ENCODE assay signal across 21 cellular contexts in genomic region chr16:86461037-86461436, GRCh38. TPM values are rescaled to one million over a fixed set of nuclear protein-coding genes. Genes with fewer than 3 reads are reported as not detected.
DNase-seq lines count a peak whose midpoint lies in the region; ATAC-seq, FAIRE-seq and TF ChIP-seq lines count a peak whose summit lies in the region.
"Had no signal": no experiment of that assay in that cellular context is flagged by ENCODE, and none has a peak within 500 bp of the region (broad histone marks: within the 10 kb centered on the region; RNA-seq: fewer than 3 reads in every experiment).

No MANE protein-coding gene starts in this region.

- H4K20me1 ChIP-seq in HepG2 (ENCODE audit: insufficient read depth, low read length), result no peaks in the 10 kb centered on the region

- no peak overlapping the region for H3K27ac ChIP-seq in HepG2 (ENCODE audit: extremely low read length, insufficient read depth, low read length)
- H3K27ac ChIP-seq in right lobe of liver, result no peak overlapping the region
- H3K27ac ChIP-seq in muscle layer of colon (ENCODE audit: low read depth, low read length), result peak overlapping the region; percentile 90
- peak overlapping the region in 4 of 5 donors; percentile 73 to 88 (median 78) for H3K27ac ChIP-seq in stomach
- no peak overlapping the region for H3K27ac ChIP-seq in kidney (ENCODE audit: low read depth in 2 of 2, low read length in 2 of 2)
- H3K27ac ChIP-seq: 22Rv1, A549, C4-2B had no signal

- no peak for ATAC-seq in HepG2
- ATAC-seq in right lobe of liver, result no peak
- ATAC-seq: A549 had no signal

- DNase-seq in HepG2 (ENCODE audit: low spot score) (no peak), right lobe of liver (no peak), stomach (no peak), NCI-H69 (lab: John Stamatoyannopoulos, UW) (no peak), COLO668 (lab: John Stamatoyannopoulos, UW; ENCODE audit: unreplicated experiment) (no peak), kidney (no peak)
- DNase-seq: AML-193; CD4-positive, alpha-beta T cell; DMS153; DMS79; GDM1; HCEC 1CT; HFFc6 had no signal

- H3K36me3 ChIP-seq in HepG2 (replicated peaks in 1 of 2; ENCODE audit: control insufficient read depth in 1 of 2, insufficient read depth in 2 of 2, low read length in 2 of 2) (no peaks in the 10 kb centered on the region), right lobe of liver (no peaks in the 10 kb centered on the region), muscle layer of colon (ENCODE audit: insufficient read depth, low read length) (no peaks in the 10 kb centered on the region), stomach (no peaks in the 10 kb centered on the region), kidney (ENCODE audit: control insufficient read depth in 1 of 2, insufficient read depth in 2 of 2, low read length in 2 of 2) (no peaks in the 10 kb centered on the region)

- no peaks in the 10 kb centered on the region for H3K79me2 ChIP-seq in HepG2 (ENCODE audit: insufficient read depth, low read length)

- in situ Hi-C loops in HepG2 (cut with HindIII; ENCODE audit: extremely low pct_ligation_motif_present, low pct_unique_long_range_greater_than_20kb), result no loop called here

- peaks cover 4 to 28% of the 10 kb centered on the region in 2 experiments; a peak in 4 of 5 replicates for H3K27me3 ChIP-seq in HepG2 (ENCODE audit: control insufficient read depth in 1 of 2, insufficient read depth in 2 of 2, low read length in 2 of 2)
- no peaks in the 10 kb centered on the region for H3K27me3 ChIP-seq in right lobe of liver
- H3K27me3 ChIP-seq in muscle layer of colon (ENCODE audit: control insufficient read depth in 1 of 2, insufficient read depth in 2 of 2, low read length in 2 of 2), result no peaks in the 10 kb centered on the region
- H3K27me3 ChIP-seq in stomach, result peaks cover 0 to 4% (median 0%) of the 10 kb centered on the region in 3 donors

- TF ChIP-seq POLR2A in HepG2 (IDR thresholded peaks at IDR 0.05; ENCODE audit: insufficient read depth in 1 of 2, low read depth in 2 of 2, low read length in 2 of 2), result no peak
- no peak for TF ChIP-seq POLR2A in right lobe of liver (IDR thresholded peaks at IDR 0.05)
- TF ChIP-seq POLR2A in stomach (IDR thresholded peaks at IDR 0.05), result no peak

- intact Hi-C loops in HepG2 (cut with micrococcal nuclease; ENCODE audit: unreplicated experiment) (no loop called here), right lobe of liver (cut with DNase I) (no loop called here), stomach (cut with DNase I; ENCODE audit: low total_unique reads) (no loop called here), kidney (cut with DNase I) (no loop called here)

- TF ChIP-seq RAD21 in HepG2 (CRISPR knock-in tag; IDR thresholded peaks at IDR 0.05), result no peak

- H3K4me2 ChIP-seq in HepG2 (ENCODE audit: low read depth, low read length), result no peak overlapping the region
- H3K4me2 ChIP-seq: A549 had no signal

- no peak for FAIRE-seq in HepG2 (lab: Jason Lieb, UNC)
- FAIRE-seq in kidney (lab: Jason Lieb, UNC), result no peak
- FAIRE-seq: A549, GM12892, GM18507, H54, HTR-8/SVneo had no signal

- H3K4me1 ChIP-seq in HepG2 (ENCODE audit: insufficient read depth, low read length) (no peaks in the 10 kb centered on the region; the same call in 1 of the 2 replicates), right lobe of liver (no peaks in the 10 kb centered on the region), muscle layer of colon (ENCODE audit: insufficient read depth, low read length) (peaks cover 61% of the 10 kb centered on the region), stomach (peaks cover 0 to 28% (median 11%) of the 10 kb centered on the region in 4 donors), kidney (ENCODE audit: control insufficient read depth in 1 of 2, insufficient read depth in 1 of 2, low read depth in 1 of 2, low read length in 2 of 2) (no peaks in the 10 kb centered on the region)
- H3K4me1 ChIP-seq: A549 had no signal

- H3K9ac ChIP-seq in HepG2 (ENCODE audit: insufficient read depth, low read depth, low read length), result no peak overlapping the region
- H3K9ac ChIP-seq in muscle layer of colon (ENCODE audit: low read length), result no peak overlapping the region
- H3K9ac ChIP-seq in kidney (ENCODE audit: low read length in 2 of 2), result no peak overlapping the region

- peaks cover 24% of the 10 kb centered on the region for H3K9me3 ChIP-seq in HepG2 (ENCODE audit: low read length)
- H3K9me3 ChIP-seq in right lobe of liver, result no peaks in the 10 kb centered on the region
- no peaks in the 10 kb centered on the region for H3K9me3 ChIP-seq in muscle layer of colon (ENCODE audit: low read length)
- H3K9me3 ChIP-seq in stomach, result peaks cover 0 to 17% (median 11%) of the 10 kb centered on the region in 4 donors
- H3K9me3 ChIP-seq in kidney (ENCODE audit: control insufficient read depth in 1 of 2, low read length in 2 of 2), result peaks cover 6 to 16% of the 10 kb centered on the region in 2 donors

- CTCF ChIA-PET in HepG2 (lab: Yijun Ruan, JAX; ENCODE audit: low intra/inter-chr PET ratio, low total read pairs), result no interaction called here

- POLR2A ChIA-PET in HepG2 (lab: Yijun Ruan, JAX), result no interaction called here

- TF ChIP-seq EP300 in HepG2 (IDR thresholded peaks at IDR 0.05; ENCODE audit: low read depth in 2 of 2, low read length in 2 of 2), result no peak
- TF ChIP-seq EP300 in HepG2 (CRISPR knock-in tag; IDR thresholded peaks at IDR 0.05; ENCODE audit: borderline replicate concordance), result no peak
- no peak for TF ChIP-seq EP300 in stomach (IDR thresholded peaks at IDR 0.05)

- H2AFZ ChIP-seq in HepG2 (ENCODE audit: low read length), result no peak overlapping the region

- H3K4me3 ChIP-seq in HepG2 (replicated peaks in 1 of 3; ENCODE audit: insufficient read depth in 1 of 3, low read depth in 2 of 3, low read length in 3 of 3) (no peak overlapping the region), right lobe of liver (no peak overlapping the region), muscle layer of colon (ENCODE audit: low read depth in 1 of 2, low read length in 2 of 2) (no peak overlapping the region), stomach (no peak overlapping the region), kidney (ENCODE audit: low read length in 2 of 2) (no peak overlapping the region)
- H3K4me3 ChIP-seq: A549 had no signal

- TF ChIP-seq CTCF in HepG2 (CRISPR knock-in tag; IDR thresholded peaks at IDR 0.05), result no peak
- no peak for TF ChIP-seq CTCF in right lobe of liver (IDR thresholded peaks at IDR 0.05)
- no peak for TF ChIP-seq CTCF in stomach (IDR thresholded peaks at IDR 0.05)
- no peak for TF ChIP-seq CTCF in kidney (IDR thresholded peaks at IDR 0.05; ENCODE audit: borderline replicate concordance, extremely low read depth, insufficient read depth)

- no TSS peak for BruUV-seq in HepG2 (replicated peaks; lab: Mats Ljungman, UMichigan)

TF ChIP-seq in HepG2, 621 proteins besides CTCF, POLR2A, EP300 and RAD21:
- TF ChIP-seq ZNF331 (CRISPR knock-in tag; IDR thresholded peaks at IDR 0.05), result peak; percentile 99
- TF ChIP-seq NFE2L1 (CRISPR knock-in tag; IDR thresholded peaks at IDR 0.05; ENCODE audit: borderline replicate concordance), result no peak
- no peak for TF ChIP-seq CENPT (CRISPR knock-in tag; IDR thresholded peaks at IDR 0.05; ENCODE audit: low read depth)

RNA-seq across cellular contexts. Expression of gene FOXF1, which starts 49.3 kb away (rescaled TPM):
- total RNA-seq in HepG2 (2016; rRNA removed; fragmentation: Illumina TruSeq; extraction: Trizol), result not detected in 2 replicates
- not detected in 2 replicates for total RNA-seq in HepG2 (2016; cell fraction: cytosol; rRNA removed; fragmentation: Illumina TruSeq; extraction: Trizol; ENCODE audit: low read depth)
- not detected in 2 replicates for total RNA-seq in HepG2 (2016; cell fraction: insoluble cytoplasmic fraction; rRNA removed; fragmentation: Illumina TruSeq; extraction: Trizol)
- not detected in 2 replicates for total RNA-seq in HepG2 (2016; cell fraction: membrane; rRNA removed; fragmentation: Illumina TruSeq; extraction: Trizol)
- not detected in 2 replicates for total RNA-seq in HepG2 (2016; cell fraction: nucleus; rRNA removed; fragmentation: Illumina TruSeq; extraction: Trizol)
- not detected in 2 replicates for polyA plus RNA-seq in HepG2 (2011; rRNA removed)
- not detected in 2 replicates for polyA plus RNA-seq in HepG2 (2011; cell fraction: cytosol; rRNA removed)
- not detected in 2 replicates for polyA plus RNA-seq in HepG2 (2011; cell fraction: nucleus; rRNA removed)
- polyA plus RNA-seq in HepG2 (2012), result not detected in 2 replicates
- polyA plus RNA-seq in HepG2 (2016; cell fraction: cytosol; fragmentation: Illumina TruSeq; extraction: Trizol; ENCODE audit: low read depth), result not detected in 2 replicates
- polyA plus RNA-seq in HepG2 (2016; cell fraction: insoluble cytoplasmic fraction; fragmentation: Illumina TruSeq; extraction: Trizol; ENCODE audit: low read depth), result not detected in 2 replicates
- polyA plus RNA-seq in HepG2 (2016; cell fraction: membrane; fragmentation: Illumina TruSeq; extraction: Trizol; ENCODE audit: low read depth), result not detected in 2 replicates
- not detected in 2 replicates for polyA plus RNA-seq in HepG2 (2016; cell fraction: nucleus; fragmentation: Illumina TruSeq; extraction: Trizol; ENCODE audit: insufficient read depth, low read depth)
- polyA minus RNA-seq in HepG2 (2011; rRNA and poly(A)+ RNA removed; ENCODE audit: low replicate concordance), result 5.0 TPM in 1 of 2 replicates, not detected in the other
- not detected in 2 replicates for polyA minus RNA-seq in HepG2 (2011; cell fraction: cytosol; rRNA and poly(A)+ RNA removed)
- polyA minus RNA-seq in HepG2 (2011; cell fraction: nucleus; rRNA and poly(A)+ RNA removed), result not detected in 2 replicates
- total RNA-seq in right lobe of liver, result 1 to 10 TPM in 5 of 6 experiments, under 1 TPM in 1; 0.58 to 1.6 (median 1.2) TPM
- total RNA-seq in stomach, result 10 to 100 TPM; 18.4 to 37.9 (median 26.9) TPM
- polyA plus RNA-seq in stomach, result 10 to 100 TPM; 15.7 to 18.2 (median 17.7) TPM
- 0.57 TPM for total RNA-seq in kidney
- 0.67 TPM for polyA plus RNA-seq in kidney (ENCODE audit: insufficient read depth, low read depth, low replicate concordance)
- total RNA-seq: CD4-positive, alpha-beta T cell had no signal
- polyA plus RNA-seq: A549 had no signal

Comparison
In these comparisons a context has a peak if more than half of its experiments do, and no peak if none do; other contexts are left out.
1. H3K27ac ChIP-seq: peak in muscle layer of colon (single experiment) and stomach (4 of 5); none in HepG2 (single experiment), right lobe of liver (0 of 3) and kidney (0 of 2).
2. RNA of gene FOXF1, which starts 49.3 kb away (total RNA-seq): 18.4 to 37.9 TPM in stomach; 0.58 to 1.6 TPM in right lobe of liver, 0.57 TPM in kidney (single experiment) and not detected in HepG2; every median in the first group is over 4 times any median in the second.